Comparison of ENCODE assay signal across 19 cellular contexts in the genomic region with DNA sequence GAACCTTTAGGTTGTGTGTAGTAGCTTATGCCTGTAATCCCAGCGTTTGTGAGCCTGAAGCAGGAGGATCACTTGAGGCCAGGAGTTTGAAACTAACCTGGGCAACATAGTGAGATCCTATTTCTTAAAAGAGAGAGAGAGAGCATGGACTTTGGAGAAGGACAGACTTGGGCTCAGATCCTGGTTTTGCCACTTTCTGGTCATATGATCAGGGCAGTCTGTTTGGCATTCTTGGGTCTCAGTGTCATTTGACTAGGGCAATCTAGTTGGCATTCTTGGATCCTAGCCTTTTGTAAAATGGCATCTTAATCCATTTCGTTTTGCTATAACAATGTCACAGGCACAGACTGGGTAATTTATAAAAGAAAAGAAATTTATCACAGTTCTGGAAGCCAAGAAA.
"Had no signal": no experiment of that assay in that cellular context is flagged by ENCODE, and none has a peak within 500 bp of the region (broad histone marks: within the 10 kb centered on the region; RNA-seq: fewer than 3 reads in every experiment).

No MANE protein-coding gene starts in this region.

- H3K9me3 Mint-ChIP-seq: effector memory CD8-positive, alpha-beta T cell; natural killer cell treated with Interleukin-12 subunit alpha and Interleukin-12 subunit beta and Interleukin-15 and Interleukin-18, amount 100 ng/mL, for 72 hours; neural crest cell had no signal

- H3K36me3 Mint-ChIP-seq: natural killer cell treated with Interleukin-12 subunit alpha and Interleukin-12 subunit beta and Interleukin-15 and Interleukin-18, amount 100 ng/mL, for 72 hours had no signal

- DNase-seq: cerebellar nuclear complex; cortex of kidney; effector memory CD8-positive, alpha-beta T cell; erythroblast; esophagus squamous epithelium; head of caudate nucleus; left ventricle myocardium superior; lower lobe of right lung; pancreas; spleen; stimulated activated CD4-positive, alpha-beta T cell treated with anti-CD3 and anti-CD28 coated beads, Interleukin-4, amount 100 ng/mL, for 4 hours; stimulated activated naive CD4-positive, alpha-beta T cell; upper lobe of left lung had no signal

- H3K27me3 ChIP-seq: esophagus squamous epithelium, neutrophil, pancreas, spleen, tibial nerve, upper lobe of left lung had no signal

- H3K27ac Mint-ChIP-seq: natural killer cell treated with Interleukin-12 subunit alpha and Interleukin-12 subunit beta and Interleukin-15 and Interleukin-18, amount 100 ng/mL, for 72 hours had no signal

- ATAC-seq: effector memory CD8-positive, alpha-beta T cell; left ventricle myocardium superior; lower lobe of right lung; natural killer cell treated with Interleukin-12 subunit alpha and Interleukin-12 subunit beta and Interleukin-15 and Interleukin-18, amount 100 ng/mL, for 72 hours; sciatic nerve had no signal

- H3K4me3 Mint-ChIP-seq: effector memory CD8-positive, alpha-beta T cell; natural killer cell treated with Interleukin-12 subunit alpha and Interleukin-12 subunit beta and Interleukin-15 and Interleukin-18, amount 100 ng/mL, for 72 hours; neural crest cell had no signal

- H3K27ac ChIP-seq: esophagus squamous epithelium, lower lobe of right lung, neutrophil, pancreas, spleen, thoracic aorta, tibial nerve had no signal

- H3K27me3 Mint-ChIP-seq: effector memory CD8-positive, alpha-beta T cell; natural killer cell treated with Interleukin-12 subunit alpha and Interleukin-12 subunit beta and Interleukin-15 and Interleukin-18, amount 100 ng/mL, for 72 hours had no signal

- H3K36me3 ChIP-seq: esophagus squamous epithelium, lower lobe of right lung, neutrophil, pancreas, spleen, thoracic aorta, tibial nerve, upper lobe of left lung had no signal

- H3K9me3 ChIP-seq: esophagus squamous epithelium, lower lobe of right lung, neutrophil, pancreas, spleen, thoracic aorta, tibial nerve, upper lobe of left lung had no signal

- H3K4me3 ChIP-seq: esophagus squamous epithelium, lower lobe of right lung, pancreas, spleen, thoracic aorta, tibial nerve, upper lobe of left lung had no signal
